ENCODE assay signal across 7 cellular contexts in genomic region chrX:10016516-10017132, GRCh38. TPM values are rescaled to one million over a fixed set of nuclear protein-coding genes. Genes with fewer than 3 reads are reported as not detected.
DNase-seq lines count a peak whose midpoint lies in the region; ATAC-seq lines count a peak whose summit lies in the region.

No MANE protein-coding gene starts in this region.

- no peaks in the 10 kb centered on the region for H3K36me3 Mint-ChIP-seq in activated naive CD8-positive, alpha-beta T cell
- peaks cover 15 to 18% of the 10 kb centered on the region in 2 donors for H3K36me3 Mint-ChIP-seq in stimulated activated naive B cell treated with anti-CD40 and anti-IgM and Interleukin-4, amounts not matched to agents 10 μg/mL and 1 μg/mL and 100 μg/mL, for 72 hours

- H3K27me3 Mint-ChIP-seq in activated naive CD8-positive, alpha-beta T cell = no peaks in the 10 kb centered on the region
- peaks cover 0 to 10% of the 10 kb centered on the region in 2 donors for H3K27me3 Mint-ChIP-seq in stimulated activated naive B cell treated with anti-CD40 and anti-IgM and Interleukin-4, amounts not matched to agents 10 μg/mL and 1 μg/mL and 100 μg/mL, for 72 hours

- ATAC-seq in stimulated activated naive B cell treated with anti-CD40 and anti-IgM and Interleukin-4, amounts not matched to agents 10 μg/mL and 1 μg/mL and 100 μg/mL, for 72 hours (replicated peaks) = no peak
- no peak for ATAC-seq in GM19463 (IDR thresholded peaks at IDR 0.05; ENCODE audit: unreplicated experiment)
- ATAC-seq in HG03469 (IDR thresholded peaks at IDR 0.05; ENCODE audit: unreplicated experiment) = no peak

- peaks cover 35% of the 10 kb centered on the region for H3K4me1 ChIP-seq in HUES48 (ENCODE audit: control insufficient read depth, insufficient read depth, low read length)

- H3K4me3 ChIP-seq in HUES48 (ENCODE audit: low read depth, low read length) (peak overlapping the region; percentile 73), iPS-18c (ENCODE audit: insufficient read depth, low read depth, low read length) (peak overlapping the region; percentile 50)

- H3K27ac Mint-ChIP-seq in activated naive CD8-positive, alpha-beta T cell = peak overlapping the region; percentile 72
- H3K27ac Mint-ChIP-seq in stimulated activated naive B cell treated with anti-CD40 and anti-IgM and Interleukin-4, amounts not matched to agents 10 μg/mL and 1 μg/mL and 100 μg/mL, for 72 hours = peak overlapping the region; percentile 84

- H3K4me1 Mint-ChIP-seq in activated naive CD8-positive, alpha-beta T cell (ENCODE audit: low read depth) = peaks cover 24% of the 10 kb centered on the region
- H3K4me1 Mint-ChIP-seq in stimulated activated naive B cell treated with anti-CD40 and anti-IgM and Interleukin-4, amounts not matched to agents 10 μg/mL and 1 μg/mL and 100 μg/mL, for 72 hours = peaks cover 18 to 52% of the 10 kb centered on the region in 2 donors

- H3K27me3 ChIP-seq in HUES48 (ENCODE audit: control insufficient read depth, insufficient read depth, low read length) = no peaks in the 10 kb centered on the region

- DNase-seq in stimulated activated naive B cell treated with anti-CD40 and anti-IgM and Interleukin-4, amounts not matched to agents 10 μg/mL and 1 μg/mL and 100 μg/mL, for 72 hours = no peak
- no peak for DNase-seq in cerebellum (ENCODE audit: low spot score)

- no peak overlapping the region for H3K9ac ChIP-seq in HUES48 (ENCODE audit: low read depth, low read length)

- H3K9me3 ChIP-seq in HUES48 (ENCODE audit: control insufficient read depth, insufficient read depth, low read length) (no peaks in the 10 kb centered on the region), iPS-18c (ENCODE audit: control insufficient read depth, insufficient read depth, low read length) (peaks cover 2% of the 10 kb centered on the region)

- H3K36me3 ChIP-seq in HUES48 (ENCODE audit: control insufficient read depth, insufficient read depth, low read length) = no peaks in the 10 kb centered on the region; the same call in 1 of the 2 replicates

- H3K4me3 Mint-ChIP-seq in activated naive CD8-positive, alpha-beta T cell = peak overlapping the region; percentile 84
- H3K4me3 Mint-ChIP-seq in stimulated activated naive B cell treated with anti-CD40 and anti-IgM and Interleukin-4, amounts not matched to agents 10 μg/mL and 1 μg/mL and 100 μg/mL, for 72 hours = peak overlapping the region; percentile 85 to 90

- no peaks in the 10 kb centered on the region for H3K9me3 Mint-ChIP-seq in activated naive CD8-positive, alpha-beta T cell (ENCODE audit: low read depth)
- H3K9me3 Mint-ChIP-seq in stimulated activated naive B cell treated with anti-CD40 and anti-IgM and Interleukin-4, amounts not matched to agents 10 μg/mL and 1 μg/mL and 100 μg/mL, for 72 hours = no peaks in the 10 kb centered on the region

- peak overlapping the region; percentile 67 for H3K27ac ChIP-seq in HUES48 (ENCODE audit: low read depth, low read length)

RNA-seq across cellular contexts. Expression of gene CLDN34, which starts 49.5 kb away (rescaled TPM):
- 0.45 TPM for total RNA-seq in cerebellum
